Comparison of ENCODE assay signal across 8 cellular contexts in the genomic region with DNA sequence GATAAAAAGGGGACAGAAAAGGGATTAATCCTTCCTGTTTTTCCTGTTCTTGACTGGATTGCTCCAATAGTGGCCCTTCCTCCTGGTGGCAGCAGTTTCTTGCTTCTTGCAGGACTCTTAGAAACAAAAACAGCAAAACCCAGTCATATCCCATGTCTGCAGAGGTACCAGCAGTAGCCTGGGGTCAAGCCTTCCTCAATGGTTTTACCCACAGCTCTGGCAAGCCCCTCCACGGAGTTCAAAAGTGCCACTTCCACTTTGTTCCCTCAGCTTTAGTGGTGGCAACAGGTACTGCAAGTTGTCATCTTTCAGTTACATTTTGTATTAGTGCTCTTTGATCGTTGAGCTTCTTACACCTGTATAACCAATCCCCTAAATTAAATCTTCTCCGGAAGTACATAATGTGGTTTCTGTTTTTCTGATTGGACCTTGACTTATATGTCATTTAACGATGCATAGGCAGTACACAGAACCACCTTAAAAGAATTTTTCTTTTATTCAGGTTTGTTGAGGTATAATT. TPM values are rescaled to one million over a fixed set of nuclear protein-coding genes. Genes with fewer than 3 reads are reported as not detected.
A peak's percentile ranks its signal among the peaks of the same experiment; 100 is the strongest.
DNase-seq lines count a peak whose midpoint lies in the region; ATAC-seq and TF ChIP-seq lines count a peak whose summit lies in the region.

No MANE protein-coding gene starts in this region.

- H3F3A ChIP-seq in PC-9 (ENCODE audit: insufficient read depth, low read depth) = no peaks in the 10 kb centered on the region

- POLR2A ChIA-PET in PC-9 (lab: Charles Lee; ENCODE audit: unreplicated experiment) = no interaction called here

- H3K79me2 ChIP-seq in PC-9 (ENCODE audit: low read depth) = no peaks in the 10 kb centered on the region

- H3K4me1 ChIP-seq in left ventricle myocardium inferior = no peaks in the 10 kb centered on the region
- H3K4me1 ChIP-seq in PC-9 (replicated peaks; ENCODE audit: insufficient read depth) = no peaks in the 10 kb centered on the region
- no peaks in the 10 kb centered on the region for H3K4me1 ChIP-seq in prostate gland (replicated peaks)

- H3K27ac ChIP-seq in left ventricle myocardium inferior (replicated peaks) (no peak overlapping the region), PC-9 (no peak overlapping the region), prostate gland (no peak overlapping the region)

- peaks cover 2 to 5% of the 10 kb centered on the region in 2 donors for H3K4me1 Mint-ChIP-seq in effector memory CD8-positive, alpha-beta T cell (ENCODE audit: low read depth in 2 of 2)

- H3K27me3 ChIP-seq in left ventricle myocardium inferior (ENCODE audit: low read depth) = peaks cover 4% of the 10 kb centered on the region
- H3K27me3 ChIP-seq in PC-9 (ENCODE audit: insufficient read depth, low read depth) = no peaks in the 10 kb centered on the region
- H3K27me3 ChIP-seq in prostate gland (replicated peaks; ENCODE audit: insufficient read depth) = no peaks in the 10 kb centered on the region

- 0 out of 2 replicates have a peak overlapping the region, but pooled peaks have one; percentile 68 for H2AFZ ChIP-seq in PC-9

- peaks cover 23 to 25% of the 10 kb centered on the region in 2 donors for H3K27me3 Mint-ChIP-seq in effector memory CD8-positive, alpha-beta T cell

- intact Hi-C loops in left ventricle myocardium inferior (cut with micrococcal nuclease) (no loop called here), left ventricle myocardium superior (cut with micrococcal nuclease) (no loop called here), PC-9 (cut with micrococcal nuclease; ENCODE audit: unreplicated experiment) (no loop called here), prostate gland (cut with DNase I) (no loop called here)

- CTCF ChIA-PET in PC-9 (lab: Charles Lee) = interaction anchor here (0.6 kb wide), 1 partner anchor 189 kb away, joined by 4 read pairs; no protein-coding TSS in a partner anchor

- H3K36me3 Mint-ChIP-seq in effector memory CD8-positive, alpha-beta T cell (ENCODE audit: insufficient read depth) = no peaks in the 10 kb centered on the region

- no peaks in the 10 kb centered on the region for H3K9me3 Mint-ChIP-seq in effector memory CD8-positive, alpha-beta T cell

- H3K4me2 ChIP-seq in PC-9 = peak overlapping the region; percentile 45; the same call in 1 of the 2 replicates

- no peak for ATAC-seq in left ventricle myocardium superior
- peak; percentile 50 for ATAC-seq in HG02571 (IDR thresholded peaks at IDR 0.05; ENCODE audit: unreplicated experiment)
- peak; percentile 78 for ATAC-seq in effector memory CD8-positive, alpha-beta T cell (replicated peaks)
- no peak for ATAC-seq in GM19023 (IDR thresholded peaks at IDR 0.05; ENCODE audit: unreplicated experiment)

- no TSS peak for BruUV-seq in PC-9 (replicated peaks; lab: Mats Ljungman, UMichigan)

- TF ChIP-seq POLR2A in prostate gland (IDR thresholded peaks at IDR 0.05) = no peak

- no peaks in the 10 kb centered on the region for H4K20me1 ChIP-seq in PC-9 (ENCODE audit: insufficient read depth)

- no peaks in the 10 kb centered on the region for H3K9me2 ChIP-seq in PC-9 (ENCODE audit: insufficient read depth)

- WGBS in prostate gland = 54% methylated on average over 4 of the region's 4 CpGs

- H3K36me3 ChIP-seq in left ventricle myocardium inferior = no peaks in the 10 kb centered on the region
- H3K36me3 ChIP-seq in PC-9 (ENCODE audit: low read depth) = no peaks in the 10 kb centered on the region
- H3K36me3 ChIP-seq in prostate gland = no peaks in the 10 kb centered on the region

- H3K4me3 ChIP-seq in left ventricle myocardium inferior (no peak overlapping the region), PC-9 (no peak overlapping the region), prostate gland (no peak overlapping the region)

- DNase-seq in left ventricle myocardium inferior = no peak
- DNase-seq in left ventricle myocardium superior = no peak
- peak in 1 of 2 experiments; percentile 9 for DNase-seq in PC-9
- peak in 2 of 3 experiments; percentile 12 to 19 for DNase-seq in effector memory CD8-positive, alpha-beta T cell
- no peak for DNase-seq in prostate gland (ENCODE audit: low spot score)
- DNase-seq in NK-92 treated with Interleukin-12 subunit alpha and Interleukin-12 subunit beta, amount 100 ng/mL, for 24 hours (lab: John Stamatoyannopoulos, UW) = no peak

- H3K9me3 ChIP-seq in left ventricle myocardium inferior (replicated peaks) = no peaks in the 10 kb centered on the region
- no peaks in the 10 kb centered on the region for H3K9me3 ChIP-seq in PC-9 (ENCODE audit: insufficient read depth, low read depth)
- H3K9me3 ChIP-seq in prostate gland = no peaks in the 10 kb centered on the region

- H3K4me3 Mint-ChIP-seq in effector memory CD8-positive, alpha-beta T cell = peak overlapping the region in 1 of 2 donors; percentile 43

- TF ChIP-seq CTCF in left ventricle myocardium inferior (IDR thresholded peaks at IDR 0.05; ENCODE audit: borderline replicate concordance) (peak; percentile 64), PC-9 (conservative IDR thresholded peaks at IDR 0.05) (peak; percentile 67), prostate gland (IDR thresholded peaks at IDR 0.05) (peak in 3 of 4 experiments; percentile 38 to 56 (median 41))

- H3K27ac Mint-ChIP-seq in effector memory CD8-positive, alpha-beta T cell = peak overlapping the region in 1 of 2 donors; percentile 42

RNA-seq across cellular contexts. Expression of a gene that starts 8.7 kb away (rescaled TPM):
- total RNA-seq in left ventricle myocardium inferior = 23.4 TPM
- total RNA-seq in left ventricle myocardium superior = 22.6 TPM
- total RNA-seq in PC-9 (2021) = 7.4 and 7.9 TPM in 2 replicates
- 10 to 100 TPM; 10.3 to 15.9 TPM for total RNA-seq in prostate gland

Comparison
In these comparisons a context has a peak if more than half of its experiments do, and no peak if none do; other contexts are left out.
1. DNase-seq: peak in effector memory CD8-positive, alpha-beta T cell (2 of 3); none in left ventricle myocardium inferior (single experiment), left ventricle myocardium superior (single experiment), prostate gland (single experiment) and NK-92 treated with Interleukin-12 subunit alpha and Interleukin-12 subunit beta, amount 100 ng/mL, for 24 hours (single experiment).
2. ATAC-seq: peak in HG02571 (single experiment) and effector memory CD8-positive, alpha-beta T cell (single experiment); none in left ventricle myocardium superior (single experiment) and GM19023 (single experiment).
3. Peak in every context shown above with its lines, with median percentiles within 50 percentile points of each other: CTCF ChIP-seq.